ENCODE assay signal across 2 cellular contexts in genomic region chr20:56405356-56405755, GRCh38.
TF ChIP-seq lines count a peak whose summit lies in the region.
"Not testable (repeated sequence)": the region's sequence is repeated elsewhere in the genome, so short reads cannot be mapped to it uniquely, and the experiment has no call there.

No MANE protein-coding gene starts in this region.

TF ChIP-seq in K562, 482 proteins besides CTCF, POLR2A, EP300 and RAD21:
- peak; percentile 74 for TF ChIP-seq CEBPB (tag; IDR thresholded peaks at IDR 0.05)
- not testable (repeated sequence) for TF ChIP-seq CEBPG (CRISPR knock-in tag; IDR thresholded peaks at IDR 0.05)
- TF ChIP-seq CEBPG (tag; conservative IDR thresholded peaks at IDR 0.05 in 1 of 2, IDR thresholded peaks at IDR 0.05 in 1 of 2), result 0 out of 4 replicates have a peak, but pooled peaks have one; percentile 29 to 39
- TF ChIP-seq POLR2G (IDR thresholded peaks at IDR 0.05; ENCODE audit: low read depth, low read length), result 0 out of 2 replicates have a peak, but pooled peaks have one; percentile 26

TF ChIP-seq in HepG2, 621 proteins besides CTCF, POLR2A, EP300 and RAD21:
- TF ChIP-seq RBFOX2 (IDR thresholded peaks at IDR 0.05; ENCODE audit: low read depth, low read length) (0 out of 2 replicates have a peak, but pooled peaks have one; percentile 9), CEBPB (IDR thresholded peaks at IDR 0.05; ENCODE audit: borderline replicate concordance, low read depth, low read length) (peak; percentile 75)
